17 cellular contexts compared by ENCODE assay signal in genomic region chr5:158026248-158027031, GRCh38.
A peak's percentile ranks its signal among the peaks of the same experiment; 100 is the strongest.
DNase-seq lines count a peak whose midpoint lies in the region; ATAC-seq, FAIRE-seq and TF ChIP-seq lines count a peak whose summit lies in the region.
"Had no signal": no experiment of that assay in that cellular context is flagged by ENCODE, and none has a peak within 500 bp of the region (broad histone marks: within the 10 kb centered on the region; RNA-seq: fewer than 3 reads in every experiment).

No MANE protein-coding gene starts in this region.

- no peaks in the 10 kb centered on the region for H3K36me3 Mint-ChIP-seq in astrocyte (ENCODE audit: low read depth, unreplicated experiment)
- H3K36me3 Mint-ChIP-seq in CD8-positive, alpha-beta T cell: no peaks in the 10 kb centered on the region

- H3K9me3 Mint-ChIP-seq in astrocyte (ENCODE audit: unreplicated experiment): peaks cover 4% of the 10 kb centered on the region
- H3K9me3 Mint-ChIP-seq in CD8-positive, alpha-beta T cell: no peaks in the 10 kb centered on the region

- peak; percentile 16 for DNase-seq in BJ (ENCODE audit: low read depth)
- DNase-seq in astrocyte (ENCODE audit: low read depth): peak; percentile 90
- DNase-seq in head of caudate nucleus: peak in 29 of 42 donors; percentile 1 to 71 (median 41)
- peak; percentile 79 for DNase-seq in skeletal muscle cell (ENCODE audit: low read depth)
- DNase-seq in GM10248 (ENCODE audit: extremely low spot score): no peak
- DNase-seq in CD8-positive, alpha-beta T cell: no peak
- no peak for DNase-seq in HPDE6-E6E7 (ENCODE audit: extremely low spot score)
- DNase-seq: activated effector memory CD4-positive, alpha-beta T cell treated with anti-CD3 and anti-CD28 coated beads, Interleukin-2, amount 50 U/mL, for 16 hours; central memory CD4-positive, alpha-beta T cell; EL; T-helper 9 cell; upper lobe of right lung had no signal

- H3K4me2 ChIP-seq in astrocyte (ENCODE audit: low read length): no peak overlapping the region

- no peak overlapping the region for H3K4me3 ChIP-seq in BJ (ENCODE audit: low read depth, low read length)
- no peak overlapping the region for H3K4me3 ChIP-seq in astrocyte (ENCODE audit: insufficient read depth, low read depth, low read length)
- H3K4me3 ChIP-seq in skeletal muscle cell (ENCODE audit: low read depth, low read length): no peak overlapping the region
- no peak overlapping the region for H3K4me3 ChIP-seq in CD8-positive, alpha-beta T cell (ENCODE audit: low read depth, low read length)
- H3K4me3 ChIP-seq: ovary, upper lobe of right lung had no signal

- H3K79me2 ChIP-seq in astrocyte (ENCODE audit: insufficient read depth, low read length): no peaks in the 10 kb centered on the region

- H2AFZ ChIP-seq in astrocyte (ENCODE audit: low read depth, low read length): no peak overlapping the region

- H3K27me3 Mint-ChIP-seq in astrocyte (ENCODE audit: low read depth, unreplicated experiment): peaks cover 8% of the 10 kb centered on the region
- peaks cover 11% of the 10 kb centered on the region for H3K27me3 Mint-ChIP-seq in CD8-positive, alpha-beta T cell (ENCODE audit: low read depth)

- no peak overlapping the region for H3K27ac ChIP-seq in astrocyte (ENCODE audit: low read depth, low read length)
- H3K27ac ChIP-seq in CD8-positive, alpha-beta T cell (ENCODE audit: low read depth, low read length): no peak overlapping the region
- H3K27ac ChIP-seq: C4-2B, HL-60, upper lobe of right lung had no signal

- intact Hi-C loops in head of caudate nucleus (cut with DNase I): no loop called here
- intact Hi-C loops in CD8-positive, alpha-beta T cell (cut with DNase I, micrococcal nuclease): no loop called here

- no peaks in the 10 kb centered on the region for H3K4me1 Mint-ChIP-seq in astrocyte (ENCODE audit: low read depth, unreplicated experiment)
- H3K4me1 Mint-ChIP-seq in CD8-positive, alpha-beta T cell (ENCODE audit: low read depth): no peaks in the 10 kb centered on the region

- H3K9ac ChIP-seq in astrocyte (ENCODE audit: low read length): no peak overlapping the region

- POLR2A ChIA-PET in BJ (lab: Charles Lee): no interaction called here
- POLR2A ChIA-PET in GM10248 (lab: Yijun Ruan, JAX): no interaction called here
- POLR2A ChIA-PET in CD8-positive, alpha-beta T cell (lab: Charles Lee): no interaction called here

- H3K27ac Mint-ChIP-seq in astrocyte (ENCODE audit: unreplicated experiment): no peak overlapping the region
- no peak overlapping the region for H3K27ac Mint-ChIP-seq in CD8-positive, alpha-beta T cell

- H3K27me3 ChIP-seq in BJ (ENCODE audit: control insufficient read depth, insufficient read depth, low read length) (no peaks in the 10 kb centered on the region; the same call in 1 of the 2 replicates), astrocyte (ENCODE audit: insufficient read depth, low read length) (no peaks in the 10 kb centered on the region)
- no peaks in the 10 kb centered on the region for H3K27me3 ChIP-seq in CD8-positive, alpha-beta T cell (ENCODE audit: insufficient read depth, low read length)
- H3K27me3 ChIP-seq: ovary, upper lobe of right lung had no signal

- TF ChIP-seq CTCF in BJ (IDR thresholded peaks at IDR 0.05; ENCODE audit: insufficient read depth, low read depth, low read length): no peak
- no peak for TF ChIP-seq CTCF in astrocyte (IDR thresholded peaks at IDR 0.05; ENCODE audit: insufficient read depth, low read depth, low read length)
- no peak for TF ChIP-seq CTCF in GM10248 (IDR thresholded peaks at IDR 0.05; ENCODE audit: control extremely low read depth, extremely low read depth, low read depth, missing control alignments)
- TF ChIP-seq CTCF in CD8-positive, alpha-beta T cell (IDR thresholded peaks at IDR 0.05): no peak

- H3K4me1 ChIP-seq in astrocyte (ENCODE audit: insufficient read depth, low read length): no peaks in the 10 kb centered on the region
- H3K4me1 ChIP-seq in CD8-positive, alpha-beta T cell (ENCODE audit: insufficient read depth, low read length): no peaks in the 10 kb centered on the region
- H3K4me1 ChIP-seq: upper lobe of right lung had no signal

- H3K4me3 Mint-ChIP-seq in astrocyte (ENCODE audit: unreplicated experiment): no peak overlapping the region
- H3K4me3 Mint-ChIP-seq in CD8-positive, alpha-beta T cell: no peak overlapping the region

- no peak for ATAC-seq in CD8-positive, alpha-beta T cell
- no peak for ATAC-seq in HG03025 (IDR thresholded peaks at IDR 0.05; ENCODE audit: low FRiP score, unreplicated experiment)
- ATAC-seq: upper lobe of right lung had no signal

- no peak for FAIRE-seq in astrocyte (lab: Jason Lieb, UNC)
- FAIRE-seq: GM19239 had no signal

- H4K20me1 ChIP-seq in astrocyte (ENCODE audit: insufficient read depth, low read length): no peaks in the 10 kb centered on the region

- no peaks in the 10 kb centered on the region for H3K9me3 ChIP-seq in astrocyte (ENCODE audit: insufficient read depth, low read depth, low read length)
- H3K9me3 ChIP-seq in CD8-positive, alpha-beta T cell (ENCODE audit: low read length): no peaks in the 10 kb centered on the region
- H3K9me3 ChIP-seq: ovary, upper lobe of right lung had no signal

- CTCF ChIA-PET in BJ (lab: Yijun Ruan, JAX): no interaction called here
- CTCF ChIA-PET in GM10248 (lab: Yijun Ruan, JAX): interaction anchor here (1.5 kb wide), 1 partner anchor 32 kb away, joined by 3 read pairs; no protein-coding TSS in a partner anchor
- CTCF ChIA-PET in CD8-positive, alpha-beta T cell (lab: Charles Lee): no interaction called here

- H3K36me3 ChIP-seq in BJ (ENCODE audit: control insufficient read depth, insufficient read depth, low read length) (no peaks in the 10 kb centered on the region), astrocyte (ENCODE audit: insufficient read depth, low read length) (no peaks in the 10 kb centered on the region)
- H3K36me3 ChIP-seq in CD8-positive, alpha-beta T cell (ENCODE audit: insufficient read depth, low read length): no peaks in the 10 kb centered on the region
- H3K36me3 ChIP-seq: ovary, upper lobe of right lung had no signal

Comparison
In these comparisons a context has a peak if more than half of its experiments do, and no peak if none do; other contexts are left out.
1. DNase-seq: peak in BJ (single experiment), astrocyte (single experiment), head of caudate nucleus (29 of 42) and skeletal muscle cell (single experiment); none in GM10248 (single experiment), CD8-positive, alpha-beta T cell (0 of 7) and HPDE6-E6E7 (single experiment).